ENCODE assay signal across 19 cellular contexts in the genomic region with DNA sequence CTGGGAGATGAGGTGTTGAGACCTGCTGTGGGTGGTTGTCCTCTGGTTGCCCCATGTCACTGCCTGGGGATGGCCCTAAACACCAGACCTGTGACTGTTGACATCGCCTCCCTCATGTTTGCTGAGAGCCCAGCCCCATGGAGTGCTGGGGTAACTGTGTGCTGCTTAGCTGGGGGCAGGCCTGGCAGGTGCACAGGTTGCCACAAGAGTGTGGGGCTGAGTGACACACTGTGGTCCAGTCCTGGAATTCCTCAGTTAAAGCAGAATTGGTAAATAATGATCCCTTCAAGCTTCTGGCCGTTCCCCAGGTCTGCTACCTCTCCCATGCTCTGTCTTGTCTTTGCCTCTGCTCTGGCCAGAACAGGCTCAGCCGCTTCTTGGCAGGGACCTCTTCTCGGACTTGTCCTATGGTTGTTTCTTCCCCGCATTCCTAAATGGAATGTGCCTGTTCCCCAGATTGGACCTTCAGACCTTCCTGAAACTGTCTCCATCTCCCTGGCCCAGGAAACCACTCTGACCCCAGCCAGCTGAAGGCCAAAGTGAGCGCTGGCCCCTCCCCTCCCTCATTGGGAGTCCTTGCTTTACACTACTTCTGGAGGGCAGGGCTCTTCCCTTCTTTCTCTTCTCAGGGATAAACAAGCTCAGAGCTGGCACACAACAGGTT.
DNase-seq lines count a peak whose midpoint lies in the region; ATAC-seq and TF ChIP-seq lines count a peak whose summit lies in the region.
"Had no signal": no experiment of that assay in that cellular context is flagged by ENCODE, and none has a peak within 500 bp of the region (broad histone marks: within the 10 kb centered on the region; RNA-seq: fewer than 3 reads in every experiment).

No MANE protein-coding gene starts in this region.

- H3K36me3 ChIP-seq in esophagus squamous epithelium (no peaks in the 10 kb centered on the region), prostate gland (no peaks in the 10 kb centered on the region)
- no peaks in the 10 kb centered on the region for H3K36me3 ChIP-seq in CD8-positive, alpha-beta T cell (ENCODE audit: insufficient read depth, low read length)

- H3K4me3 Mint-ChIP-seq in CD8-positive, alpha-beta T cell: no peak overlapping the region

- intact Hi-C loops in esophagus squamous epithelium (cut with DNase I): no loop called here
- intact Hi-C loops in prostate gland (cut with DNase I): no loop called here
- intact Hi-C loops in CD8-positive, alpha-beta T cell (cut with DNase I, micrococcal nuclease): no loop called here

- DNase-seq in DMS53 (lab: John Stamatoyannopoulos, UW) (peak; percentile 17), DMS53 treated with DMSO at 0.1 percent for 48 hours (lab: John Stamatoyannopoulos, UW; ENCODE audit: unreplicated experiment) (no peak), ELF-1 (ENCODE audit: low read depth, low spot score) (peak; percentile 40), esophagus squamous epithelium (lab: John Stamatoyannopoulos, UW) (no peak), prostate gland (ENCODE audit: low spot score) (peak; percentile 40), HCEC 1CT (no peak)
- no peak for DNase-seq in CD8-positive, alpha-beta T cell
- no peak for DNase-seq in NK-92 treated with Interleukin-12 subunit alpha and Interleukin-12 subunit beta, amount 100 ng/mL, for 24 hours (lab: John Stamatoyannopoulos, UW)
- DNase-seq: DMS153, GM23248, KBM-7, MV-4-11, NCI-H1417, NCI-H1930, NCI-H226, NCI-H524, Right ventricle myocardium superior had no signal

- H3K27me3 ChIP-seq in esophagus squamous epithelium (no peaks in the 10 kb centered on the region), prostate gland (replicated peaks; ENCODE audit: insufficient read depth) (no peaks in the 10 kb centered on the region)
- no peaks in the 10 kb centered on the region for H3K27me3 ChIP-seq in CD8-positive, alpha-beta T cell (ENCODE audit: insufficient read depth, low read length)

- TF ChIP-seq POLR2A in esophagus squamous epithelium (IDR thresholded peaks at IDR 0.05) (no peak), prostate gland (IDR thresholded peaks at IDR 0.05) (no peak)

- TF ChIP-seq CTCF in esophagus squamous epithelium (IDR thresholded peaks at IDR 0.05) (no peak), prostate gland (IDR thresholded peaks at IDR 0.05) (no peak)
- TF ChIP-seq CTCF in CD8-positive, alpha-beta T cell (IDR thresholded peaks at IDR 0.05): no peak

- no peaks in the 10 kb centered on the region for H3K9me3 Mint-ChIP-seq in CD8-positive, alpha-beta T cell

- H3K27ac ChIP-seq in esophagus squamous epithelium (peak overlapping the region; percentile 36 to 78 (median 72)), prostate gland (peak overlapping the region; percentile 33 to 59)
- no peak overlapping the region for H3K27ac ChIP-seq in CD8-positive, alpha-beta T cell (ENCODE audit: low read depth, low read length)
- H3K27ac ChIP-seq: 22Rv1, GM23248, SK-N-MC had no signal

- no peaks in the 10 kb centered on the region for H3K9me3 ChIP-seq in esophagus squamous epithelium
- H3K9me3 ChIP-seq in prostate gland: no peaks in the 10 kb centered on the region
- H3K9me3 ChIP-seq in CD8-positive, alpha-beta T cell (ENCODE audit: low read length): no peaks in the 10 kb centered on the region

- no peaks in the 10 kb centered on the region for H3K36me3 Mint-ChIP-seq in CD8-positive, alpha-beta T cell

- H3K4me1 Mint-ChIP-seq in CD8-positive, alpha-beta T cell (ENCODE audit: low read depth): no peaks in the 10 kb centered on the region

- POLR2A ChIA-PET in CD8-positive, alpha-beta T cell (lab: Charles Lee): no interaction called here

- ATAC-seq in CD8-positive, alpha-beta T cell: no peak

- no peak overlapping the region for H3K4me3 ChIP-seq in esophagus squamous epithelium
- no peak overlapping the region for H3K4me3 ChIP-seq in prostate gland
- no peak overlapping the region for H3K4me3 ChIP-seq in CD8-positive, alpha-beta T cell (ENCODE audit: low read depth, low read length)
- H3K4me3 ChIP-seq: GM23248, SK-N-MC had no signal

- H3K27me3 Mint-ChIP-seq in CD8-positive, alpha-beta T cell (ENCODE audit: low read depth): peaks cover 24% of the 10 kb centered on the region

- H3K27ac Mint-ChIP-seq in CD8-positive, alpha-beta T cell: no peak overlapping the region

- peaks cover 13 to 43% (median 17%) of the 10 kb centered on the region in 3 donors for H3K4me1 ChIP-seq in esophagus squamous epithelium
- H3K4me1 ChIP-seq in prostate gland (replicated peaks): no peaks in the 10 kb centered on the region
- H3K4me1 ChIP-seq in CD8-positive, alpha-beta T cell (ENCODE audit: insufficient read depth, low read length): no peaks in the 10 kb centered on the region

- CTCF ChIA-PET in CD8-positive, alpha-beta T cell (lab: Charles Lee): no interaction called here

- WGBS in esophagus squamous epithelium, 2 donors: 37 to 70% methylated on average over 5 to 6 of the region's 6 CpGs
- 47% methylated on average over 6 of the region's 6 CpGs for WGBS in prostate gland

Comparison
In these comparisons a context has a peak if more than half of its experiments do, and no peak if none do; other contexts are left out.
1. DNase-seq: peak in DMS53 (single experiment), ELF-1 (single experiment) and prostate gland (single experiment); none in DMS53 treated with DMSO at 0.1 percent for 48 hours (single experiment), esophagus squamous epithelium (single experiment), CD8-positive, alpha-beta T cell (0 of 7), NK-92 treated with Interleukin-12 subunit alpha and Interleukin-12 subunit beta, amount 100 ng/mL, for 24 hours (single experiment) and HCEC 1CT (single experiment).